ENCODE assay signal across 1 cellular context in genomic region chrX:75096331-75096730, GRCh38.
TF ChIP-seq lines count a peak whose summit lies in the region.

No MANE protein-coding gene starts in this region.

TF ChIP-seq in endothelial cell of umbilical vein, 7 proteins besides CTCF, POLR2A, EP300 and RAD21:
- no peak for TF ChIP-seq POLR2AphosphoS5 (IDR thresholded peaks at IDR 0.05; ENCODE audit: insufficient read depth, low read depth, low read length)
- no peak for TF ChIP-seq EZH2 (IDR thresholded peaks at IDR 0.05; ENCODE audit: borderline replicate concordance, low read depth, low read length, severe bottlenecking)
- no peak for TF ChIP-seq MYC (IDR thresholded peaks at IDR 0.05; ENCODE audit: low read depth, low read length)
- no peak for TF ChIP-seq MAX (IDR thresholded peaks at IDR 0.05; ENCODE audit: insufficient read depth, insufficient read length)
- no peak for TF ChIP-seq FOS (IDR thresholded peaks at IDR 0.05; ENCODE audit: borderline replicate concordance, insufficient read depth, low read length)
- TF ChIP-seq GATA2 (IDR thresholded peaks at IDR 0.05; ENCODE audit: insufficient read depth, insufficient read length, low read depth, low read length): no peak
- no peak for TF ChIP-seq JUN (IDR thresholded peaks at IDR 0.05; ENCODE audit: borderline replicate concordance, insufficient read depth, insufficient read length, low read depth)
